ENCODE assay signal across 2 cellular contexts in genomic region chr6:3190056-3190455, GRCh38.
A peak's percentile ranks its signal among the peaks of the same experiment; 100 is the strongest.
TF ChIP-seq lines count a peak whose summit lies in the region.

No MANE protein-coding gene starts in this region.

TF ChIP-seq in SK-N-SH, 30 proteins besides CTCF, POLR2A, EP300 and RAD21 (continued from another document):
- TF ChIP-seq NFIC (IDR thresholded peaks at IDR 0.05; ENCODE audit: borderline replicate concordance) (0 out of 2 replicates have a peak, but pooled peaks have one; percentile 7), IRF3 (IDR thresholded peaks at IDR 0.05; ENCODE audit: low read depth, low read length) (no peak)
TF ChIP-seq in SK-N-SH: peak in this region for 1.

TF ChIP-seq in SK-N-SH treated with all-trans-retinoic acid at 6 μM for 48 hours, 23 proteins besides CTCF, POLR2A, EP300 and RAD21 (continued from another document):
- TF ChIP-seq CREB5 (CRISPR knock-in tag; IDR thresholded peaks at IDR 0.05; ENCODE audit: low read depth) (no peak), BACH2 (CRISPR knock-in tag; IDR thresholded peaks at IDR 0.05; ENCODE audit: borderline replicate concordance) (no peak), ZC3H10 (CRISPR knock-in tag; IDR thresholded peaks at IDR 0.05) (no peak), ZFP30 (CRISPR knock-in tag; IDR thresholded peaks at IDR 0.05) (no peak), ISL1 (CRISPR knock-in tag; IDR thresholded peaks at IDR 0.05) (no peak), TSHZ2 (CRISPR knock-in tag; IDR thresholded peaks at IDR 0.05) (no peak)
